In the genomic region with DNA sequence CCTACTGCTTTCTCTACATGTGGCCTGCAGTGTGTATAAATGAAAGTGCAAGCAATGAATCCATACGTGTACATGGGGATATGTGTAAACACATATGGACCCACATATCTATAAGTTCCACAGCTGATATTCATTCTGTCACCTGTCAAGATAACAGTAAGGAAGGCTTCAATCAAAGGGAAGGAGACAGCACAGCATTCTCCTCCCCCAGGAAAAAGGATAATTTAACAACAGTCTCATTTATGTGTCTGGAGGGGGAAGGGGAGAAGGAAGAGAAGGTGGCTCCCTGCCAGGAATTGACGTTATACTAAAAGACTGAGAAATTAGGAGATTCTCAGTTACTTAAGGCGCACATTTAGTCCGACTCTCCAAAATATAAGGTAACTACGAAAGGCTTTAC, we compare ENCODE assay signal across 16 cellular contexts.
"Had no signal": no experiment of that assay in that cellular context is flagged by ENCODE, and none has a peak within 500 bp of the region (broad histone marks: within the 10 kb centered on the region; RNA-seq: fewer than 3 reads in every experiment).

No MANE protein-coding gene starts in this region.

- H3K4me3 Mint-ChIP-seq: activated naive CD4-positive, alpha-beta T cell treated with anti-CD3 and anti-CD28 coated beads, Interleukin-2, amount 10 ng/mL, durations not matched to agents 7 days and 5 days had no signal

- H3K4me3 ChIP-seq: lung, prostate gland, skin epidermis had no signal

- H3K27ac Mint-ChIP-seq: activated naive CD4-positive, alpha-beta T cell treated with anti-CD3 and anti-CD28 coated beads, Interleukin-2, amount 10 ng/mL, durations not matched to agents 7 days and 5 days; activated T-helper 2 cell treated with anti-CD3 and anti-CD28 coated beads, Interferon-gamma antibody, Interleukin-2, Interleukin-4, amounts not matched to agents 10 μg/mL and 5 μg/mL and 100 μg/mL, durations not matched to agents 14 hours and 24 hours and 36 hours had no signal

- H3K9me3 Mint-ChIP-seq: activated naive CD4-positive, alpha-beta T cell treated with anti-CD3 and anti-CD28 coated beads, Interleukin-2, amount 10 ng/mL, durations not matched to agents 7 days and 5 days; activated T-helper 2 cell treated with anti-CD3 and anti-CD28 coated beads, Interferon-gamma antibody, Interleukin-2, Interleukin-4, amounts not matched to agents 10 μg/mL and 5 μg/mL and 100 μg/mL, durations not matched to agents 14 hours and 24 hours and 36 hours had no signal

- H3K9me3 ChIP-seq: prostate gland had no signal

- H3K27me3 Mint-ChIP-seq: type B pancreatic cell had no signal

- H3K27ac ChIP-seq: epithelial cell of prostate, prostate gland, skin epidermis, VCaP had no signal

- H3K36me3 ChIP-seq: prostate gland had no signal

- DNase-seq: activated CD4-positive, alpha-beta T cell treated with anti-CD3 and anti-CD28 coated beads, Interleukin-2, amount 50 U/mL, for 48 hours; activated naive CD4-positive, alpha-beta T cell treated with anti-CD3 and anti-CD28 coated beads, Interleukin-2, amount 10 ng/mL, durations not matched to agents 7 days and 5 days; amniotic stem cell; cerebellar nuclear complex; foreskin melanocyte; right cardiac atrium; stimulated activated CD4-positive, alpha-beta T cell treated with anti-CD3 and anti-CD28 coated beads, Interleukin-15, amount 100 ng/mL, for 24 hours; stimulated activated CD4-positive, alpha-beta T cell treated with anti-CD3 and anti-CD28 coated beads, Interleukin-4, amount 100 ng/mL, for 1 hour; stimulated activated naive CD4-positive, alpha-beta T cell had no signal

- H3K4me1 ChIP-seq: prostate gland had no signal

- ATAC-seq: right cardiac atrium had no signal
